Comparison of ENCODE assay signal across 8 cellular contexts in the genomic region with DNA sequence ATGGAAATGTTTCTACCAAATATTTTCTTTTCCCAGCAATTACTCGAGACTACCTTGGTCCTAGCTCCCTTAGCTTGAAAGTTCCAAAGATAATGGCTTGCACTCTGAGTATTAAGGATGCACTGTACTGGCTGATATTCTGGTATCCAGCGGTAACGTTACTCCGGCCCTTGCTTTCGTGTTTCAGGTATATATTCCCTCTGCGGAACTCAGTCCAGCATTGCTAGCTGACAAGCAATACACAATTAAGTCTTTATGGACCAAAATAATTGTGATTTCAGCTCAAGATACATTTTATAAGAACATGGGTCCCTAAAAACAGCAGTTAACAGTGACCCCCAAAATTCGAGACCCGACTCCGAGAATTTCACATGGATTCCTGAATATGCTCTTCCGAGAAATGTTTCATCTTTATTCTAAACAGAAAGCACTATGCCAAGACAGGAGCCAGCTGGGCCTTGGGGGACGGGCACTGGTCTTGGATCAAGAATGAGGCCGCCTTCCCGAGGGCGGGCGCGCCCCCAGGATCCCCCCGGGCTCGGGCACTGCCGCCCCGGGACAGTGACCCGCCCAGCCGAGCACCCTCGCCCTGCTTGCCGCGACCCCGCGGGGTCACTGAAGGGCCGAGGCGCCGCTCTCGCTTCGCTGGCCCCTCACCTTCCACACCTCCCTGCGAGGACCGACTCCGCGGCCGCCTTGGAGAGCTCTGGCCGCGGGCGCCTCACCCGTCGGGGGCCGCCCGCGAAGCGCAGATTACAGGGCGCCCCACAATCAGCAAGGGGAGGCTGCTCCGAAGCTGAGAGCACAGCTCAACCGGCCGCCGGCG. TPM values are rescaled to one million over a fixed set of nuclear protein-coding genes. Genes with fewer than 3 reads are reported as not detected.
A peak's percentile ranks its signal among the peaks of the same experiment; 100 is the strongest.
DNase-seq lines count a peak whose midpoint lies in the region; ATAC-seq and TF ChIP-seq lines count a peak whose summit lies in the region.

No MANE protein-coding gene starts in this region.

- peaks cover 19% of the 10 kb centered on the region for H3K36me3 Mint-ChIP-seq in activated CD8-positive, alpha-beta memory T cell treated with anti-CD3 and anti-CD28 coated beads, Interleukin-2, amount 10 ng/mL, durations not matched to agents 7 days and 5 days
- peaks cover 8% of the 10 kb centered on the region for H3K36me3 Mint-ChIP-seq in memory B cell

- H3K27me3 Mint-ChIP-seq in activated CD8-positive, alpha-beta memory T cell treated with anti-CD3 and anti-CD28 coated beads, Interleukin-2, amount 10 ng/mL, durations not matched to agents 7 days and 5 days = peaks cover 2% of the 10 kb centered on the region
- H3K27me3 Mint-ChIP-seq in memory B cell = peaks cover 3% of the 10 kb centered on the region

- TF ChIP-seq CTCF in RWPE2 (IDR thresholded peaks at IDR 0.05; ENCODE audit: poor library complexity, severe bottlenecking) (no peak), dorsolateral prefrontal cortex (IDR thresholded peaks at IDR 0.05 in 54 of 56, conservative IDR thresholded peaks at IDR 0.05 in 2 of 56; ENCODE audit: low read depth in 1 of 56, partially characterized antibody in 56 of 56) (no peak)

- H3K27ac ChIP-seq in RWPE2 (ENCODE audit: poor library complexity, severe bottlenecking) (peak overlapping the region; percentile 67), dorsolateral prefrontal cortex (peak overlapping the region; percentile 73 to 100 (median 99)), subcutaneous abdominal adipose tissue (ENCODE audit: low read depth, low read length) (peak overlapping the region; percentile 100)

- H3K36me3 ChIP-seq in RWPE2 (ENCODE audit: low read depth) (peaks cover 8% of the 10 kb centered on the region), subcutaneous abdominal adipose tissue (ENCODE audit: control insufficient read depth in 5 of 5, insufficient read depth in 5 of 5, low read length in 5 of 5) (peaks cover 2 to 10% (median 7%) of the 10 kb centered on the region in 5 donors)

- H3K27ac Mint-ChIP-seq in activated CD8-positive, alpha-beta memory T cell treated with anti-CD3 and anti-CD28 coated beads, Interleukin-2, amount 10 ng/mL, durations not matched to agents 7 days and 5 days = peak overlapping the region; percentile 96
- H3K27ac Mint-ChIP-seq in memory B cell = peak overlapping the region; percentile 100

- H3K9me3 ChIP-seq in RWPE2 (ENCODE audit: severe bottlenecking) = no peaks in the 10 kb centered on the region
- no peaks in the 10 kb centered on the region for H3K9me3 ChIP-seq in subcutaneous abdominal adipose tissue (ENCODE audit: control insufficient read depth in 5 of 5, low read length in 5 of 5)

- peak overlapping the region; percentile 85 to 99 (median 96) for H3K9ac ChIP-seq in subcutaneous abdominal adipose tissue (ENCODE audit: low read length in 5 of 5)

- H3K4me1 Mint-ChIP-seq in activated CD8-positive, alpha-beta memory T cell treated with anti-CD3 and anti-CD28 coated beads, Interleukin-2, amount 10 ng/mL, durations not matched to agents 7 days and 5 days = peaks cover 52% of the 10 kb centered on the region
- peaks cover 36% of the 10 kb centered on the region for H3K4me1 Mint-ChIP-seq in memory B cell

- H3K27me3 ChIP-seq in RWPE2 (ENCODE audit: insufficient read depth, poor library complexity, severe bottlenecking) = no peaks in the 10 kb centered on the region
- no peaks in the 10 kb centered on the region for H3K27me3 ChIP-seq in dorsolateral prefrontal cortex
- H3K27me3 ChIP-seq in subcutaneous abdominal adipose tissue (ENCODE audit: control insufficient read depth in 5 of 5, insufficient read depth in 4 of 5, low read length in 5 of 5) = no peaks in the 10 kb centered on the region

- DNase-seq in activated CD8-positive, alpha-beta memory T cell treated with anti-CD3 and anti-CD28 coated beads, Interleukin-2, amount 10 ng/mL, durations not matched to agents 7 days and 5 days = no peak
- DNase-seq in activated CD8-positive, alpha-beta memory T cell treated with anti-CD3 and anti-CD28 coated beads, Interleukin-2, amount 50 U/mL, for 4 hours = no peak
- DNase-seq in RWPE2 (ENCODE audit: low spot score) (no peak), dorsolateral prefrontal cortex (peak in 7 of 10 donors; percentile 17 to 48 (median 34)), memory B cell (ENCODE audit: low spot score in 2 of 2) (no peak)

- no peak for ATAC-seq in activated CD8-positive, alpha-beta memory T cell treated with anti-CD3 and anti-CD28 coated beads, Interleukin-2, amount 10 ng/mL, durations not matched to agents 7 days and 5 days
- ATAC-seq in HG03045 (IDR thresholded peaks at IDR 0.05; ENCODE audit: unreplicated experiment) = peak; percentile 21
- no peak; the same call in 1 of the 3 replicates for ATAC-seq in RWPE2 (ENCODE audit: low read depth)
- ATAC-seq in memory B cell (ENCODE audit: low read depth) = peak; percentile 0
- ATAC-seq in HG02678 (IDR thresholded peaks at IDR 0.05; ENCODE audit: unreplicated experiment) = no peak

- H3K4me3 Mint-ChIP-seq in activated CD8-positive, alpha-beta memory T cell treated with anti-CD3 and anti-CD28 coated beads, Interleukin-2, amount 10 ng/mL, durations not matched to agents 7 days and 5 days = peak overlapping the region; percentile 79
- H3K4me3 Mint-ChIP-seq in memory B cell = peak overlapping the region; percentile 95

- peaks cover 20% of the 10 kb centered on the region for H3K4me1 ChIP-seq in RWPE2 (ENCODE audit: insufficient read depth, poor library complexity, severe bottlenecking)
- peaks cover 0 to 34% (median 32%) of the 10 kb centered on the region in 5 donors for H3K4me1 ChIP-seq in subcutaneous abdominal adipose tissue (ENCODE audit: control insufficient read depth in 5 of 5, insufficient read depth in 5 of 5, low read length in 5 of 5)

- H3K4me3 ChIP-seq in RWPE2 (ENCODE audit: severe bottlenecking) = peak overlapping the region; percentile 62
- peak overlapping the region; percentile 50 to 99 (median 91) for H3K4me3 ChIP-seq in dorsolateral prefrontal cortex
- peak overlapping the region; percentile 76 to 89 (median 78) for H3K4me3 ChIP-seq in subcutaneous abdominal adipose tissue (ENCODE audit: low read depth in 1 of 5, low read length in 5 of 5)

- CTCF ChIA-PET in activated CD8-positive, alpha-beta memory T cell treated with anti-CD3 and anti-CD28 coated beads, Interleukin-2, amount 10 ng/mL, durations not matched to agents 7 days and 5 days (lab: Charles Lee) = interaction anchor here (0.9 to 2.8 kb wide), 7 partner anchors 16 to 181 kb away, joined by 3 to 13 read pairs (median 4); partner anchors contain the start of genes KIFAP3 and METTL18

- H3K9me3 Mint-ChIP-seq in activated CD8-positive, alpha-beta memory T cell treated with anti-CD3 and anti-CD28 coated beads, Interleukin-2, amount 10 ng/mL, durations not matched to agents 7 days and 5 days (ENCODE audit: low read depth) = no peaks in the 10 kb centered on the region
- H3K9me3 Mint-ChIP-seq in memory B cell = no peaks in the 10 kb centered on the region

- intact Hi-C loops in dorsolateral prefrontal cortex (cut with DNase I) = loop anchor here (1.0 to 10.0 kb wide), 4 partner anchors 99 to 406 kb away; partner anchors contain the start of genes KIFAP3 (in 2 of the 2), METTL18 (in 1 of the 2) and SLC19A2 (in 1 of the 2)

RNA-seq across cellular contexts. Expression of gene SCYL3, which starts 0.7 kb away (rescaled TPM):
- 10 to 100 TPM; 13.6 to 14.9 TPM for total RNA-seq in activated CD8-positive, alpha-beta memory T cell treated with anti-CD3 and anti-CD28 coated beads, Interleukin-2, amount 10 ng/mL, durations not matched to agents 7 days and 5 days
- 10 to 100 TPM in 66 of 120 experiments, 1 to 10 TPM in 54; 5.2 to 13.9 (median 10.1) TPM for total RNA-seq in dorsolateral prefrontal cortex

Comparison
In these comparisons a context has a peak if more than half of its experiments do, and no peak if none do; other contexts are left out.
1. ATAC-seq: peak in HG03045 (single experiment) and memory B cell (single experiment); none in activated CD8-positive, alpha-beta memory T cell treated with anti-CD3 and anti-CD28 coated beads, Interleukin-2, amount 10 ng/mL, durations not matched to agents 7 days and 5 days (single experiment), RWPE2 (single experiment) and HG02678 (single experiment).
2. DNase-seq: peak in dorsolateral prefrontal cortex (7 of 10); none in activated CD8-positive, alpha-beta memory T cell treated with anti-CD3 and anti-CD28 coated beads, Interleukin-2, amount 10 ng/mL, durations not matched to agents 7 days and 5 days (single experiment), activated CD8-positive, alpha-beta memory T cell treated with anti-CD3 and anti-CD28 coated beads, Interleukin-2, amount 50 U/mL, for 4 hours (single experiment), RWPE2 (single experiment) and memory B cell (0 of 2).
3. Peak in every context shown above with its lines, with median percentiles within 50 percentile points of each other: H3K27ac ChIP-seq and H3K4me3 ChIP-seq.